In the genomic region with DNA sequence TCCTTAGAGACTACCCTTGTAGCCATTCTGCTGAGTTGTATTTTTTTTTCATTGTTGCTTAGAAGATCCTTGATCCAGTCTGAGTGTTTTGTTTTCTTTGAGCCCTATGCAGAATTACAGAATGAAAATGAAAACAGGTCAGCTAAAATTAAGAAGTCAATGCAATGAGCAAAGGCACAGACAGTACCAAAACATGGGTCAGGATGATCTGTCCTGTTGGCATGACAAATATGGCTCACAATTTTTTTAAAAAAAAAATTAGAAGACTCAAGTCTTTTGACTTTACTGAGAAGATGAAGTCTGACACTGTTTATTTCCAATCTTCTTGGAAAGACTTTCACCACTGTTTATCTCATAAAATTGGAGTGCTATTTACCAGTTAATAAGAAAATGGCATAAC, we compare ENCODE assay signal across 38 cellular contexts. TPM values are rescaled to one million over a fixed set of nuclear protein-coding genes. Genes with fewer than 3 reads are reported as not detected.
"Had no signal": no experiment of that assay in that cellular context is flagged by ENCODE, and none has a peak within 500 bp of the region (broad histone marks: within the 10 kb centered on the region; RNA-seq: fewer than 3 reads in every experiment).

No MANE protein-coding gene starts in this region.

- H3K36me3 Mint-ChIP-seq: activated CD4-positive, alpha-beta memory T cell treated with anti-CD3 and anti-CD28 coated beads for 36 hours; activated naive CD4-positive, alpha-beta T cell treated with anti-CD3 and anti-CD28 coated beads, Interleukin-2, amount 10 ng/mL, durations not matched to agents 7 days and 5 days; activated naive CD8-positive, alpha-beta T cell treated with anti-CD3 and anti-CD28 coated beads, Interleukin-2, amount 10 ng/mL, durations not matched to agents 7 days and 5 days; natural killer cell treated with Interleukin-12 subunit alpha and Interleukin-12 subunit beta and Interleukin-15 and Interleukin-18, amount 100 ng/mL, for 72 hours; stimulated activated effector memory CD8-positive, alpha-beta T cell treated with anti-CD3 and anti-CD28 coated beads, Interleukin-12 subunit alpha, Interleukin-12 subunit beta, amount 100 ng/mL, for 72 hours had no signal

- H3K9me3 Mint-ChIP-seq: activated CD4-positive, alpha-beta memory T cell treated with anti-CD3 and anti-CD28 coated beads for 36 hours; activated naive CD4-positive, alpha-beta T cell treated with anti-CD3 and anti-CD28 coated beads, Interleukin-2, amount 10 ng/mL, durations not matched to agents 7 days and 5 days; activated naive CD8-positive, alpha-beta T cell treated with anti-CD3 and anti-CD28 coated beads, Interleukin-2, amount 10 ng/mL, durations not matched to agents 7 days and 5 days; activated T-helper 1 cell treated with anti-CD3 and anti-CD28 coated beads, Interleukin-12 subunit alpha, Interleukin-12 subunit beta, Interleukin-2, Interleukin-4 antibody, amounts not matched to agents 30 ng/mL and 10 ng/mL and 1 ng/mL, durations not matched to agents 14 hours and 24 hours and 36 hours; stimulated activated effector memory CD8-positive, alpha-beta T cell treated with anti-CD3 and anti-CD28 coated beads, Interleukin-12 subunit alpha, Interleukin-12 subunit beta, amount 100 ng/mL, for 72 hours; stimulated activated naive CD8-positive, alpha-beta T cell treated with anti-CD3 and anti-CD28 coated beads, Interleukin-15, amount 100 ng/mL, for 72 hours; T-helper 1 cell treated with Interleukin-12 subunit alpha and Interleukin-12 subunit beta and Interleukin-4 antibody, amounts not matched to agents 30 μg/mL and 1 μg/mL, for 36 hours had no signal

- H3K4me3 Mint-ChIP-seq: activated CD4-positive, alpha-beta memory T cell treated with anti-CD3 and anti-CD28 coated beads for 36 hours; activated CD4-positive, alpha-beta T cell treated with anti-CD3 and anti-CD28 coated beads, Interleukin-2, amount 10 ng/mL, durations not matched to agents 24 days and 14 days; activated naive CD4-positive, alpha-beta T cell treated with anti-CD3 and anti-CD28 coated beads, Interleukin-2, amount 10 ng/mL, durations not matched to agents 7 days and 5 days; activated naive CD8-positive, alpha-beta T cell treated with anti-CD3 and anti-CD28 coated beads, Interleukin-2, amount 10 ng/mL, durations not matched to agents 7 days and 5 days; activated T-helper 1 cell treated with anti-CD3 and anti-CD28 coated beads, Interleukin-12 subunit alpha, Interleukin-12 subunit beta, Interleukin-2, Interleukin-4 antibody, amounts not matched to agents 30 ng/mL and 10 ng/mL and 1 ng/mL, durations not matched to agents 14 hours and 24 hours and 36 hours; effector memory CD8-positive, alpha-beta T cell; natural killer cell treated with Interleukin-12 subunit alpha and Interleukin-12 subunit beta and Interleukin-15 and Interleukin-18, amount 100 ng/mL, for 72 hours; stimulated activated effector memory CD8-positive, alpha-beta T cell treated with anti-CD3 and anti-CD28 coated beads, Interleukin-12 subunit alpha, Interleukin-12 subunit beta, amount 100 ng/mL, for 72 hours; stimulated activated naive CD8-positive, alpha-beta T cell treated with anti-CD3 and anti-CD28 coated beads, Interleukin-15, amount 100 ng/mL, for 72 hours; T-helper 1 cell treated with Interleukin-12 subunit alpha and Interleukin-12 subunit beta and Interleukin-4 antibody, amounts not matched to agents 30 μg/mL and 1 μg/mL, for 36 hours had no signal

- H3K4me1 Mint-ChIP-seq: activated naive CD4-positive, alpha-beta T cell treated with anti-CD3 and anti-CD28 coated beads, Interleukin-2, amount 10 ng/mL, durations not matched to agents 7 days and 5 days; activated naive CD8-positive, alpha-beta T cell treated with anti-CD3 and anti-CD28 coated beads, Interleukin-2, amount 10 ng/mL, durations not matched to agents 7 days and 5 days; stimulated activated effector memory CD8-positive, alpha-beta T cell treated with anti-CD3 and anti-CD28 coated beads, Interleukin-12 subunit alpha, Interleukin-12 subunit beta, amount 100 ng/mL, for 72 hours; stimulated activated naive CD8-positive, alpha-beta T cell treated with anti-CD3 and anti-CD28 coated beads, Interleukin-15, amount 100 ng/mL, for 72 hours had no signal

- H3K4me1 ChIP-seq: upper lobe of right lung had no signal

- FAIRE-seq: astrocyte, endothelial cell of umbilical vein had no signal

- H3K9me3 ChIP-seq: heart right ventricle, left ventricle myocardium inferior, mucosa of descending colon, tibial artery, upper lobe of right lung had no signal

- H3K27ac Mint-ChIP-seq: activated CD4-positive, alpha-beta memory T cell treated with anti-CD3 and anti-CD28 coated beads for 36 hours; activated CD4-positive, alpha-beta T cell treated with anti-CD3 and anti-CD28 coated beads, Interleukin-2, amount 10 ng/mL, durations not matched to agents 24 days and 14 days; activated naive CD4-positive, alpha-beta T cell treated with anti-CD3 and anti-CD28 coated beads, Interleukin-2, amount 10 ng/mL, durations not matched to agents 7 days and 5 days; activated naive CD8-positive, alpha-beta T cell treated with anti-CD3 and anti-CD28 coated beads, Interleukin-2, amount 10 ng/mL, durations not matched to agents 7 days and 5 days; activated T-helper 1 cell treated with anti-CD3 and anti-CD28 coated beads, Interleukin-12 subunit alpha, Interleukin-12 subunit beta, Interleukin-2, Interleukin-4 antibody, amounts not matched to agents 30 ng/mL and 10 ng/mL and 1 ng/mL, durations not matched to agents 14 hours and 24 hours and 36 hours; effector memory CD8-positive, alpha-beta T cell; natural killer cell treated with Interleukin-12 subunit alpha and Interleukin-12 subunit beta and Interleukin-15 and Interleukin-18, amount 100 ng/mL, for 72 hours; stimulated activated effector memory CD8-positive, alpha-beta T cell treated with anti-CD3 and anti-CD28 coated beads, Interleukin-12 subunit alpha, Interleukin-12 subunit beta, amount 100 ng/mL, for 72 hours; stimulated activated naive CD8-positive, alpha-beta T cell treated with anti-CD3 and anti-CD28 coated beads, Interleukin-15, amount 100 ng/mL, for 72 hours; T-helper 1 cell treated with Interleukin-12 subunit alpha and Interleukin-12 subunit beta and Interleukin-4 antibody, amounts not matched to agents 30 μg/mL and 1 μg/mL, for 36 hours had no signal

- H3K27ac ChIP-seq: brain microvascular endothelial cell, heart right ventricle, left ventricle myocardium inferior, skin epidermis, tibial artery, upper lobe of right lung, WERI-Rb-1 had no signal

- ATAC-seq: effector memory CD8-positive, alpha-beta T cell; heart right ventricle; mucosa of descending colon; natural killer cell treated with Interleukin-12 subunit alpha and Interleukin-12 subunit beta and Interleukin-15 and Interleukin-18, amount 100 ng/mL, for 72 hours; right cardiac atrium; stimulated activated effector memory CD8-positive, alpha-beta T cell treated with anti-CD3 and anti-CD28 coated beads, Interleukin-12 subunit alpha, Interleukin-12 subunit beta, amount 100 ng/mL, for 72 hours; stimulated activated naive CD8-positive, alpha-beta T cell treated with anti-CD3 and anti-CD28 coated beads, Interleukin-15, amount 100 ng/mL, for 72 hours; upper lobe of right lung had no signal

- DNase-seq: activated CD4-positive, alpha-beta memory T cell treated with anti-CD3 and anti-CD28 coated beads for 36 hours; activated CD4-positive, alpha-beta T cell treated with anti-CD3 and anti-CD28 coated beads, Interleukin-2, amount 10 ng/mL, durations not matched to agents 24 days and 14 days; activated CD4-positive, CD25-positive, alpha-beta regulatory T cell treated with anti-CD3 and anti-CD28 coated beads, Interleukin-2, amount 50 U/mL, for 72 hours; activated CD8-positive, alpha-beta memory T cell treated with anti-CD3 and anti-CD28 coated beads, Interleukin-2, amount 50 U/mL, for 4 hours; activated gamma-delta T cell; activated naive CD4-positive, alpha-beta T cell treated with anti-CD3 and anti-CD28 coated beads, Interleukin-2, amount 10 ng/mL, durations not matched to agents 7 days and 5 days; activated naive CD8-positive, alpha-beta T cell treated with anti-CD3 and anti-CD28 coated beads, Interleukin-2, amount 10 ng/mL, durations not matched to agents 7 days and 5 days; activated T-cell treated with anti-CD3 and anti-CD28 coated beads, Interleukin-2, amount 50 U/mL, for 1 hour; amniotic stem cell; brain microvascular endothelial cell; cortex of kidney; effector memory CD8-positive, alpha-beta T cell; foreskin melanocyte; heart right ventricle; left ventricle myocardium inferior; mesendoderm; mucosa of descending colon; posterior cingulate gyrus; right cardiac atrium; stimulated activated CD4-positive, alpha-beta T cell treated with anti-CD3 and anti-CD28 coated beads, Interleukin-12 subunit alpha, Interleukin-12 subunit beta, amount 100 ng/mL, for 4 hours; stimulated activated CD4-positive, alpha-beta T cell treated with anti-CD3 and anti-CD28 coated beads, Interleukin-4, amount 100 ng/mL, for 1 hour; stimulated activated naive CD8-positive, alpha-beta T cell treated with anti-CD3 and anti-CD28 coated beads, Interleukin-15, amount 100 ng/mL, for 72 hours; substantia nigra; T1000; tibial artery; upper lobe of right lung; WERI-Rb-1 had no signal

- H3K4me3 ChIP-seq: heart right ventricle, left ventricle myocardium inferior, lung, mucosa of descending colon, skin epidermis, tibial artery, upper lobe of right lung had no signal

- H3K36me3 ChIP-seq: brain microvascular endothelial cell, heart right ventricle, left ventricle myocardium inferior, tibial artery, upper lobe of right lung, WERI-Rb-1 had no signal

- H3K27me3 ChIP-seq: brain microvascular endothelial cell, heart right ventricle, tibial artery, upper lobe of right lung had no signal

- H3K27me3 Mint-ChIP-seq: activated naive CD4-positive, alpha-beta T cell treated with anti-CD3 and anti-CD28 coated beads, Interleukin-2, amount 10 ng/mL, durations not matched to agents 7 days and 5 days; natural killer cell treated with Interleukin-12 subunit alpha and Interleukin-12 subunit beta and Interleukin-15 and Interleukin-18, amount 100 ng/mL, for 72 hours had no signal

RNA-seq across cellular contexts. Expression of a gene that starts 32.4 kb away (rescaled TPM):
- total RNA-seq: activated CD4-positive, alpha-beta memory T cell treated with anti-CD3 and anti-CD28 coated beads for 36 hours; activated CD4-positive, alpha-beta T cell treated with anti-CD3 and anti-CD28 coated beads, Interleukin-2, amount 10 ng/mL, durations not matched to agents 24 days and 14 days; activated CD8-positive, alpha-beta memory T cell treated with anti-CD3 and anti-CD28 coated beads for 36 hours; activated naive CD8-positive, alpha-beta T cell treated with anti-CD3 and anti-CD28 coated beads, Interleukin-2, amount 10 ng/mL, durations not matched to agents 7 days and 5 days; activated T-helper 1 cell treated with anti-CD3 and anti-CD28 coated beads, Interleukin-12 subunit alpha, Interleukin-12 subunit beta, Interleukin-2, Interleukin-4 antibody, amounts not matched to agents 30 ng/mL and 10 ng/mL and 1 ng/mL, durations not matched to agents 14 hours and 24 hours and 36 hours; cardiac septum; endothelial cell of umbilical vein; left ventricle myocardium inferior; myocyte; natural killer cell treated with Interleukin-12 subunit alpha and Interleukin-12 subunit beta and Interleukin-15 and Interleukin-18, amount 100 ng/mL, for 72 hours had no signal
- polyA plus RNA-seq: heart right ventricle, right cardiac atrium had no signal
